ENCODE assay signal across 14 cellular contexts in the genomic region with DNA sequence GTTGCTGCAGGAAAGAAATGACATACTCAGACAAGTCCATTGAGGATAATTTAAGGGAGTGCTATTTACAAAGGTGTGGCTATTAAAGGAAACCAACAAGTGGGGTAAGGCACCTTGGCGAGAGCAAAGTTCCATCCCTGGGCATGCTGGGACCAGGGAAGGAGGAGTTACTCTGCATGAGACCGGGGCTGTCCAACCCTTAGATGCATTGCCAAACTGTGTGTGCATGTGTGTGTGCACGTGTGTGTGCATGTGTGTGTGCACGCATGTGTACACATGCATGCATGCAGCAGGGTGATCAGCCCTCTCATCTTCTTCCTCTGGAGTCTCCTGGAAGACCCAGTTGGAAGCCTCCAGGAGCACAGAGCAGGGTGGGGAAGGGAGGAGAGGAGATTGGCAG.
DNase-seq lines count a peak whose midpoint lies in the region; ATAC-seq and TF ChIP-seq lines count a peak whose summit lies in the region.
"Had no signal": no experiment of that assay in that cellular context is flagged by ENCODE, and none has a peak within 500 bp of the region (broad histone marks: within the 10 kb centered on the region; RNA-seq: fewer than 3 reads in every experiment).

No MANE protein-coding gene starts in this region.

- H3K27ac ChIP-seq in colonic mucosa = no peak overlapping the region
- H3K27ac ChIP-seq in breast epithelium = no peak overlapping the region

- H3K27me3 Mint-ChIP-seq in osteocyte (ENCODE audit: unreplicated experiment) (peaks cover 36% of the 10 kb centered on the region), natural killer cell (ENCODE audit: low read depth in 2 of 2) (peaks cover 22 to 38% of the 10 kb centered on the region in 2 donors)

- DNase-seq in colonic mucosa = peak; percentile 69
- peak; percentile 15 for DNase-seq in left lobe of liver (ENCODE audit: low spot score)
- DNase-seq in osteocyte (ENCODE audit: extremely low spot score, unreplicated experiment) = peak; percentile 46
- DNase-seq in ureter (ENCODE audit: low spot score) = peak; percentile 38
- no peak for DNase-seq in breast epithelium (ENCODE audit: low spot score in 2 of 2)
- no peak for DNase-seq in mesenteric fat pad (ENCODE audit: low spot score)
- DNase-seq in natural killer cell = no peak
- DNase-seq: C1 segment of cervical spinal cord; Calu3; CD4-positive, alpha-beta T cell; DMS 273 treated with DMSO at 0.1 percent for 48 hours; GOT3; H9 had no signal

- H3K4me1 Mint-ChIP-seq in osteocyte (ENCODE audit: unreplicated experiment) (peaks cover 7% of the 10 kb centered on the region), natural killer cell (no peaks in the 10 kb centered on the region)
- H3K4me1 Mint-ChIP-seq: B cell, H9 had no signal

- no peak overlapping the region for H3K9ac ChIP-seq in colonic mucosa (ENCODE audit: low read depth in 2 of 2, low read length in 2 of 2)

- H3K9me3 Mint-ChIP-seq in osteocyte (ENCODE audit: unreplicated experiment) = no peaks in the 10 kb centered on the region
- H3K9me3 Mint-ChIP-seq in natural killer cell = no peaks in the 10 kb centered on the region
- H3K9me3 Mint-ChIP-seq: CD4-positive, alpha-beta T cell; H9 had no signal

- no peak for TF ChIP-seq POLR2A in breast epithelium (IDR thresholded peaks at IDR 0.05)

- ATAC-seq in left lobe of liver (no peak), natural killer cell (no peak)

- H3K9me3 ChIP-seq in colonic mucosa (no peaks in the 10 kb centered on the region), breast epithelium (no peaks in the 10 kb centered on the region)

- H3K4me3 ChIP-seq in colonic mucosa (no peak overlapping the region), breast epithelium (no peak overlapping the region)

- peaks cover 4% of the 10 kb centered on the region for H3K4me1 ChIP-seq in colonic mucosa
- H3K4me1 ChIP-seq in breast epithelium = no peaks in the 10 kb centered on the region

- intact Hi-C loops in colonic mucosa (cut with DNase I) = no loop called here
- intact Hi-C loops in breast epithelium (cut with DNase I; ENCODE audit: low total_unique reads) = no loop called here
- intact Hi-C loops in natural killer cell (cut with micrococcal nuclease) = no loop called here

- H3K27me3 ChIP-seq in colonic mucosa = no peaks in the 10 kb centered on the region
- H3K27me3 ChIP-seq in breast epithelium = no peaks in the 10 kb centered on the region

- H3K36me3 Mint-ChIP-seq in osteocyte (ENCODE audit: unreplicated experiment) (no peaks in the 10 kb centered on the region), natural killer cell (no peaks in the 10 kb centered on the region)

- TF ChIP-seq CTCF in colonic mucosa (IDR thresholded peaks at IDR 0.05) (no peak), osteocyte (IDR thresholded peaks at IDR 0.05) (no peak), breast epithelium (IDR thresholded peaks at IDR 0.05) (no peak), natural killer cell (IDR thresholded peaks at IDR 0.05) (no peak)

- no peak overlapping the region for H3K27ac Mint-ChIP-seq in osteocyte (ENCODE audit: unreplicated experiment)
- no peak overlapping the region for H3K27ac Mint-ChIP-seq in natural killer cell
- H3K27ac Mint-ChIP-seq: B cell; CD4-positive, alpha-beta T cell; H9 had no signal

- H3K36me3 ChIP-seq in colonic mucosa (no peaks in the 10 kb centered on the region), breast epithelium (no peaks in the 10 kb centered on the region)

- H3K4me3 Mint-ChIP-seq in osteocyte (ENCODE audit: unreplicated experiment) (no peak overlapping the region), natural killer cell (no peak overlapping the region)
- H3K4me3 Mint-ChIP-seq: B cell; CD4-positive, alpha-beta T cell; H9 had no signal

Comparison
In these comparisons a context has a peak if more than half of its experiments do, and no peak if none do; other contexts are left out.
1. DNase-seq: peak in colonic mucosa (single experiment), left lobe of liver (single experiment), osteocyte (single experiment) and ureter (single experiment); none in breast epithelium (0 of 2), mesenteric fat pad (single experiment) and natural killer cell (single experiment).